7 cellular contexts compared by ENCODE assay signal in genomic region chr10:80453392-80453714, GRCh38. TPM values are rescaled to one million over a fixed set of nuclear protein-coding genes. Genes with fewer than 3 reads are reported as not detected.
DNase-seq lines count a peak whose midpoint lies in the region; ATAC-seq, FAIRE-seq and TF ChIP-seq lines count a peak whose summit lies in the region.

No MANE protein-coding gene starts in this region.

- H3K27ac ChIP-seq in HUES64 (ENCODE audit: low read depth, low read length): peak overlapping the region; percentile 25; the same call in 1 of the 2 replicates
- H3K27ac ChIP-seq in kidney (ENCODE audit: low read depth in 2 of 2, low read length in 2 of 2): peak overlapping the region; percentile 37 to 75
- H3K27ac ChIP-seq in stomach smooth muscle (ENCODE audit: low read length): peak overlapping the region; percentile 85

- 27% methylated on average over 9 of the region's 9 CpGs for WGBS in HUES64

- DNase-seq in adipocyte (ENCODE audit: low read depth) (no peak), kidney (peak; percentile 37)
- DNase-seq in activated effector memory CD4-positive, alpha-beta T cell treated with anti-CD3 and anti-CD28 coated beads, Interleukin-2, amount 50 U/mL, for 16 hours: no peak

- no peak for ATAC-seq in HG03342 (IDR thresholded peaks at IDR 0.05; ENCODE audit: unreplicated experiment)
- ATAC-seq in HG02884 (IDR thresholded peaks at IDR 0.05; ENCODE audit: unreplicated experiment): no peak

- H3K9ac ChIP-seq in HUES64 (ENCODE audit: low read depth, low read length) (peak overlapping the region; percentile 75), adipocyte (ENCODE audit: low read length) (peak overlapping the region; percentile 85), kidney (ENCODE audit: low read length in 2 of 2) (peak overlapping the region in 1 of 2 donors; percentile 14), stomach smooth muscle (ENCODE audit: low read length in 2 of 2) (peak overlapping the region; percentile 78 to 84)

- H3K4me1 ChIP-seq in HUES64 (ENCODE audit: insufficient read depth, low read length) (peaks cover 9% of the 10 kb centered on the region), adipocyte (ENCODE audit: control insufficient read depth, insufficient read depth, low read length) (peaks cover 38% of the 10 kb centered on the region), kidney (ENCODE audit: control insufficient read depth in 1 of 2, insufficient read depth in 1 of 2, low read depth in 1 of 2, low read length in 2 of 2) (peaks cover 24 to 33% of the 10 kb centered on the region in 2 donors), stomach smooth muscle (ENCODE audit: control insufficient read depth, insufficient read depth, low read length) (peaks cover 32% of the 10 kb centered on the region)

- H3K4me3 ChIP-seq in HUES64 (ENCODE audit: low read length) (peak overlapping the region; percentile 62), adipocyte (ENCODE audit: low read length) (peak overlapping the region; percentile 75), kidney (ENCODE audit: low read length in 2 of 2) (peak overlapping the region; percentile 12 to 48), stomach smooth muscle (ENCODE audit: low read length in 2 of 2) (peak overlapping the region; percentile 71 to 76)

- TF ChIP-seq CTCF in kidney (IDR thresholded peaks at IDR 0.05; ENCODE audit: borderline replicate concordance, extremely low read depth, insufficient read depth): no peak

- no peaks in the 10 kb centered on the region for H3K9me3 ChIP-seq in HUES64 (ENCODE audit: insufficient read depth, low read depth, low read length)
- peaks cover 8% of the 10 kb centered on the region for H3K9me3 ChIP-seq in adipocyte (ENCODE audit: control insufficient read depth, low read length)
- H3K9me3 ChIP-seq in kidney (ENCODE audit: control insufficient read depth in 1 of 2, low read length in 2 of 2): no peaks in the 10 kb centered on the region
- peaks cover 0 to 4% of the 10 kb centered on the region in 2 donors for H3K9me3 ChIP-seq in stomach smooth muscle (ENCODE audit: control insufficient read depth in 2 of 2, low read length in 2 of 2)

- H3K36me3 ChIP-seq in HUES64 (ENCODE audit: insufficient read depth, low read length) (no peaks in the 10 kb centered on the region), adipocyte (ENCODE audit: control insufficient read depth, insufficient read depth, low read length, severe bottlenecking) (peaks cover 5% of the 10 kb centered on the region), kidney (ENCODE audit: control insufficient read depth in 1 of 2, insufficient read depth in 2 of 2, low read length in 2 of 2) (no peaks in the 10 kb centered on the region), stomach smooth muscle (ENCODE audit: control insufficient read depth in 2 of 2, insufficient read depth in 2 of 2, low read length in 2 of 2) (no peaks in the 10 kb centered on the region)

- intact Hi-C loops in kidney (cut with DNase I): no loop called here

- H3K27me3 ChIP-seq in HUES64 (ENCODE audit: insufficient read depth, low read length) (peaks cover 10% of the 10 kb centered on the region), adipocyte (replicated peaks; ENCODE audit: control insufficient read depth, insufficient read depth, low read length) (no peaks in the 10 kb centered on the region), stomach smooth muscle (ENCODE audit: control insufficient read depth in 1 of 2, insufficient read depth in 2 of 2, low read length in 2 of 2) (no peaks in the 10 kb centered on the region)

- FAIRE-seq in kidney (lab: Jason Lieb, UNC): no peak

RNA-seq across cellular contexts. Expression of gene TSPAN14, which starts 0.8 kb away (rescaled TPM):
- 67.4 TPM for polyA plus RNA-seq in HUES64 (2013, experiment 1 of 2)
- polyA plus RNA-seq in HUES64 (2013, experiment 2 of 2): 75.6 TPM
- total RNA-seq in kidney: 183 TPM
- polyA plus RNA-seq in kidney (ENCODE audit: insufficient read depth, low read depth, low replicate concordance): 36.8 TPM

RNA-seq across cellular contexts. Expression of gene PRXL2A, which starts 45.0 kb away (rescaled TPM):
- polyA plus RNA-seq in HUES64 (2013, experiment 1 of 2): 57.6 TPM
- polyA plus RNA-seq in HUES64 (2013, experiment 2 of 2): 69.2 TPM
- 69.4 TPM for total RNA-seq in kidney
- polyA plus RNA-seq in kidney (ENCODE audit: insufficient read depth, low read depth, low replicate concordance): 101 TPM

Comparison
In these comparisons a context has a peak if more than half of its experiments do, and no peak if none do; other contexts are left out.
1. H3K27ac ChIP-seq: peak in every context shown above with its lines; median percentile 85 in stomach smooth muscle; 56 in kidney; 25 in HUES64.